In the genomic region with DNA sequence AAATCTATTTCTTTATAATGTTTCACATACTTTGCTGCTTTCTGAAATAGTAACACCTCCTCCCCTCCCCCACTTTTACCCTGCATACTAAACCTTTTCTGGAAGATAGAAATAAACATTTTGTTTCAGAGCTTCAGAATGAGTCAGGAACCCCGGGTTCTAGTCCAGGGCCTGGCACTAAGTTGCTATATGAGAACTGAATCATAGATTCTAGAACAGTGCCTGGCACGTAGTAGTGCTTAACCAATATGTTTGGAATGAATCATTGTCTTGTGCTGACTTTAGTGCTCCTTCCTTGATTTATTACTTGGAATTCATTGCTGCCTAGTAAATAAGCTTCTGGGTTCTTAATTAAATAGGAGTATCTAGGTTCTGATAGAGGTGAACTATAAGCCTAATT, we compare ENCODE assay signal across 9 cellular contexts. TPM values are rescaled to one million over a fixed set of nuclear protein-coding genes. Genes with fewer than 3 reads are reported as not detected.
A peak's percentile ranks its signal among the peaks of the same experiment; 100 is the strongest.
DNase-seq lines count a peak whose midpoint lies in the region; FAIRE-seq and TF ChIP-seq lines count a peak whose summit lies in the region.
"Had no signal": no experiment of that assay in that cellular context is flagged by ENCODE, and none has a peak within 500 bp of the region (broad histone marks: within the 10 kb centered on the region; RNA-seq: fewer than 3 reads in every experiment).

No MANE protein-coding gene starts in this region.

- H3K79me2 ChIP-seq in OCI-LY3 (ENCODE audit: low read length) = peaks cover 100% of the 10 kb centered on the region

- DNase-seq in GM04504 (ENCODE audit: low read depth) = peak; percentile 38
- DNase-seq in coronary artery (ENCODE audit: low spot score) = no peak
- peak; percentile 72 for DNase-seq in small intestine
- DNase-seq in kidney = no peak
- no peak for DNase-seq in AG08396 (ENCODE audit: low spot score)
- no peak for DNase-seq in effector CD8-positive, alpha-beta T cell (lab: John Stamatoyannopoulos, UW)
- no peak for DNase-seq in cortex of kidney (lab: John Stamatoyannopoulos, UW)
- DNase-seq: heart left ventricle had no signal

- H3K4me2 ChIP-seq in OCI-LY3 (ENCODE audit: low read length) = peak overlapping the region; percentile 42

- FAIRE-seq in small intestine (lab: Jason Lieb, UNC) = no peak
- FAIRE-seq in kidney (lab: Jason Lieb, UNC) = no peak

- H3K9me3 ChIP-seq in OCI-LY3 (ENCODE audit: insufficient read depth, low read length) (no peaks in the 10 kb centered on the region), small intestine (ENCODE audit: control insufficient read depth, low read depth) (no peaks in the 10 kb centered on the region), kidney (ENCODE audit: control insufficient read depth in 1 of 2, low read length in 2 of 2) (no peaks in the 10 kb centered on the region)
- H3K9me3 ChIP-seq: heart left ventricle had no signal

- no peak overlapping the region for H3K27ac ChIP-seq in OCI-LY3 (ENCODE audit: low read length)
- no peak overlapping the region for H3K27ac ChIP-seq in coronary artery
- H3K27ac ChIP-seq in small intestine (ENCODE audit: low read depth in 1 of 2, low read length in 1 of 2) = no peak overlapping the region
- peak overlapping the region in 1 of 2 donors; percentile 81 for H3K27ac ChIP-seq in kidney (ENCODE audit: low read depth in 2 of 2, low read length in 2 of 2)
- H3K27ac ChIP-seq: heart left ventricle had no signal

- H3K4me1 ChIP-seq in OCI-LY3 (ENCODE audit: low read length) (peaks cover 44% of the 10 kb centered on the region), small intestine (ENCODE audit: control insufficient read depth in 2 of 2, insufficient read depth in 1 of 2, low read depth in 1 of 2, low read length in 1 of 2) (peaks cover 2 to 8% of the 10 kb centered on the region in 2 donors), kidney (ENCODE audit: control insufficient read depth in 1 of 2, insufficient read depth in 1 of 2, low read depth in 1 of 2, low read length in 2 of 2) (peaks cover 13 to 38% of the 10 kb centered on the region in 2 donors)

- H3K27me3 ChIP-seq in OCI-LY3 (ENCODE audit: low read depth, low read length) = no peaks in the 10 kb centered on the region
- H3K27me3 ChIP-seq in small intestine (ENCODE audit: control insufficient read depth in 2 of 2, insufficient read depth in 2 of 2, low read length in 2 of 2) = no peaks in the 10 kb centered on the region
- H3K27me3 ChIP-seq: heart left ventricle had no signal

- H3K4me3 ChIP-seq in OCI-LY3 (ENCODE audit: low read length) = no peak overlapping the region
- peak overlapping the region; percentile 11 for H3K4me3 ChIP-seq in coronary artery
- H3K4me3 ChIP-seq in small intestine (ENCODE audit: low read depth in 1 of 2, low read length in 2 of 2) = no peak overlapping the region
- no peak overlapping the region for H3K4me3 ChIP-seq in kidney (ENCODE audit: low read length in 2 of 2)
- H3K4me3 ChIP-seq: heart left ventricle had no signal

- intact Hi-C loops in kidney (cut with DNase I) = no loop called here

- 9 to 23% (median 22%) methylated on average over 2 of the region's 2 CpGs for WGBS in small intestine, 3 donors

- no peak for TF ChIP-seq CTCF in OCI-LY3 (IDR thresholded peaks at IDR 0.05; ENCODE audit: low read depth, low read length)
- no peak for TF ChIP-seq CTCF in coronary artery (IDR thresholded peaks at IDR 0.05)
- no peak for TF ChIP-seq CTCF in kidney (IDR thresholded peaks at IDR 0.05; ENCODE audit: borderline replicate concordance, extremely low read depth, insufficient read depth)

- 0 out of 2 replicates have a peak overlapping the region, but pooled peaks have one; percentile 6 for H3K9ac ChIP-seq in OCI-LY3 (ENCODE audit: low read length)
- H3K9ac ChIP-seq in kidney (ENCODE audit: low read length in 2 of 2) = no peak overlapping the region

- no peak overlapping the region for H2AFZ ChIP-seq in OCI-LY3 (ENCODE audit: low read depth, low read length)

- peaks cover 10% of the 10 kb centered on the region for H3K36me3 ChIP-seq in OCI-LY3 (replicated peaks; ENCODE audit: low read depth, low read length)
- no peaks in the 10 kb centered on the region for H3K36me3 ChIP-seq in small intestine (ENCODE audit: control insufficient read depth in 2 of 2, insufficient read depth in 2 of 2, low read length in 2 of 2)
- H3K36me3 ChIP-seq in kidney (ENCODE audit: control insufficient read depth in 1 of 2, insufficient read depth in 2 of 2, low read length in 2 of 2) = no peaks in the 10 kb centered on the region
- H3K36me3 ChIP-seq: heart left ventricle had no signal

- H4K20me1 ChIP-seq in OCI-LY3 (ENCODE audit: insufficient read depth, low read length) = peaks cover 97% of the 10 kb centered on the region

RNA-seq across cellular contexts. Expression of a gene that starts 18.4 kb away (rescaled TPM):
- 10 to 100 TPM; 19.7 to 22.2 (median 21.7) TPM for polyA plus RNA-seq in small intestine
- 50.1 TPM for total RNA-seq in kidney
- polyA plus RNA-seq in kidney (ENCODE audit: insufficient read depth, low read depth, low replicate concordance) = 23.2 TPM

Comparison
In these comparisons a context has a peak if more than half of its experiments do, and no peak if none do; other contexts are left out.
1. DNase-seq: peak in GM04504 (single experiment) and small intestine (single experiment); none in coronary artery (single experiment), kidney (single experiment), AG08396 (single experiment), effector CD8-positive, alpha-beta T cell (single experiment) and cortex of kidney (single experiment).